In the genomic region with DNA sequence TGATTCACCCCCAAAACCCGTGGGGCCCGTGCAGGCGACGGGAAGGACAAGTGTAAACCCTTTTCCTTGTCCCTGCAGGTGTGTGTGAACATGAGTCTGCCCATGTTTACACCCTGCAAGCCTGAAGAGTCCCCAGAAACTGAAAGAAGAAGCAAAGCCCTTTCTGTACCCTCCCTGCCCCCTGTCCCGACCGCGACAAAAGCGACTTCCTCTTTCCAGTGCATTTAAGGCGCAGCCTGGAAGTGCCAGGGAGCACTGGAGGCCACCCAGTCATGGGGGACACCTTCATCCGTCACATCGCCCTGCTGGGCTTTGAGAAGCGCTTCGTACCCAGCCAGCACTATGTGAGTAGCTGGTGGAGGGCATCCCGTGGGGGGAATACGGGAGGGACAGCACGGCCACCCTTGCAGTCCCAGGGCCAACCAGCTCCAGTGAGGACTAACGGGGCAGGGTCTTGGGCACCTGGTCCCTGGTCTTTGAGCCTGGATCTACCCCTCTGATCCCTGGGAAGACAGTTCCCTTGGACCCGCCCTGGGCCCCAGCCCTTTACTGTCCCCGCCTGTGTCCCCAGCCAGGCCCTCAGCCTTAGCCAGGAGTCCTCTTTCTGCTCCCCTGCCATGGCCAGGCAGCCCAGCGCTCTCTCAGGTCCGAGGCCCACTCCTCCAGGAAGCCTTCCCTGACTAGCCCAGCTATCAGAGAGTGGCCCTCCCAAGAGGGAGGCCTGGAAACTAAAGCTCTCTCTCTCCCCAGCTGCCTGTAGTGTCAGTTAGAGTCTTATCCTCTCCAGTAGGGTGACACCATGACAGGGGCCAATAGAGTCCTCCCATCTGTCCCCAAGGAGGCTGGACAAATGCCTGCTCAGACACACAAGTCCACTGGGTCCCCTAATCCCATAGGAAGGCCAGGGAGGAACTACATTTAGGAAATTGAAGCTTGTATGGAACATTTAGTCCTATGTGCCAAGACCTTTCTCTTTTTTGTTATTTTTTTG, we compare ENCODE assay signal across 10 cellular contexts. TPM values are rescaled to one million over a fixed set of nuclear protein-coding genes. Genes with fewer than 3 reads are reported as not detected.
DNase-seq lines count a peak whose midpoint lies in the region; ATAC-seq and TF ChIP-seq lines count a peak whose summit lies in the region.
"Not testable (repeated sequence)": the region's sequence is repeated elsewhere in the genome, so short reads cannot be mapped to it uniquely, and the experiment has no call there.
"Had no signal": no experiment of that assay in that cellular context is flagged by ENCODE, and none has a peak within 500 bp of the region (broad histone marks: within the 10 kb centered on the region; RNA-seq: fewer than 3 reads in every experiment).

A gene (plus strand): TSS at position 252 of the 991 bp plus-strand sequence. CDS start 21 bp downstream, at position 273.

- not testable (repeated sequence) for H3K4me3 ChIP-seq in heart right ventricle; neutrophil (ENCODE audit: low read depth in 1 of 2, low read length in 1 of 2)

- WGBS in heart right ventricle, 2 donors: no CpG with 5 or more reads among the region's 21 CpGs

- not testable (repeated sequence) for H3K27me3 ChIP-seq in CD4-positive, alpha-beta T cell (ENCODE audit: control insufficient read depth, insufficient read depth, low read length); heart right ventricle; neutrophil

- not testable (repeated sequence) for H3K4me1 ChIP-seq in heart right ventricle
- peaks cover 7 to 16% of the 10 kb centered on the region in 2 experiments for H3K4me1 ChIP-seq in neutrophil (ENCODE audit: control insufficient read depth in 1 of 2, insufficient read depth in 1 of 2, low read depth in 1 of 2, low read length in 1 of 2)

- not testable (repeated sequence) for TF ChIP-seq CTCF in CD4-positive, alpha-beta T cell (IDR thresholded peaks at IDR 0.05); heart right ventricle (IDR thresholded peaks at IDR 0.05); neutrophil (IDR thresholded peaks at IDR 0.05)

- peak; percentile 17 for ATAC-seq in CD4-positive, alpha-beta T cell (ENCODE audit: poor library complexity)
- peak; percentile 75 for ATAC-seq in GM19025 (IDR thresholded peaks at IDR 0.05; ENCODE audit: low read depth, unreplicated experiment)
- ATAC-seq in GM21447 (IDR thresholded peaks at IDR 0.05; ENCODE audit: unreplicated experiment): peak; percentile 88
- ATAC-seq in HG02798 (IDR thresholded peaks at IDR 0.05; ENCODE audit: poor library complexity, unreplicated experiment): peak; percentile 85
- ATAC-seq in HG03135 (IDR thresholded peaks at IDR 0.05; ENCODE audit: unreplicated experiment): peak; percentile 80
- ATAC-seq in heart right ventricle: peak; percentile 50 to 82 (median 79)

- H3K36me3 ChIP-seq in heart right ventricle, neutrophil: not testable (repeated sequence)

- not testable (repeated sequence) for H3K4me3 Mint-ChIP-seq in CD4-positive, alpha-beta T cell; IgD-negative memory B cell

- not testable (repeated sequence) for H3K36me3 Mint-ChIP-seq in CD4-positive, alpha-beta T cell (ENCODE audit: low read depth); IgD-negative memory B cell

- not testable (repeated sequence) for H3K27ac Mint-ChIP-seq in CD4-positive, alpha-beta T cell; IgD-negative memory B cell

- H3K27ac ChIP-seq in CD4-positive, alpha-beta T cell (ENCODE audit: low read depth, low read length); heart right ventricle: not testable (repeated sequence)
- peak within 1 kb of the TSS; percentile 51 for H3K27ac ChIP-seq in neutrophil

- not testable (repeated sequence) for H3K4me1 Mint-ChIP-seq in CD4-positive, alpha-beta T cell (ENCODE audit: low read depth); IgD-negative memory B cell

- H3K9me3 ChIP-seq in CD4-positive, alpha-beta T cell (ENCODE audit: control insufficient read depth, low read length); heart right ventricle; neutrophil: not testable (repeated sequence)

- CTCF ChIA-PET in CD4-positive, alpha-beta T cell (lab: Charles Lee): not testable (repeated sequence)

- H3K27me3 Mint-ChIP-seq in CD4-positive, alpha-beta T cell; IgD-negative memory B cell: not testable (repeated sequence)

- not testable (repeated sequence) for DNase-seq in CD4-positive, alpha-beta T cell; heart right ventricle

- intact Hi-C loops in CD4-positive, alpha-beta T cell (cut with DNase I, micrococcal nuclease); heart right ventricle (cut with DNase I): not testable (repeated sequence)

- POLR2A ChIA-PET in CD4-positive, alpha-beta T cell (lab: Charles Lee): not testable (repeated sequence)

- H3K9me3 Mint-ChIP-seq in CD4-positive, alpha-beta T cell; IgD-negative memory B cell: not testable (repeated sequence)

RNA-seq across cellular contexts. Expression of the gene that starts here (rescaled TPM):
- 1 to 10 TPM; 3.9 to 4.5 TPM for total RNA-seq in CD4-positive, alpha-beta T cell
- polyA plus RNA-seq in IgD-negative memory B cell (313 TPM), heart right ventricle (1 to 10 TPM; 1.4 to 2.3 TPM)
- 10 to 100 TPM in 1 of 10 donors, 1 to 10 TPM in 9; 1.0 to 19.4 (median 1.8) TPM for total RNA-seq in heart right ventricle
- total RNA-seq: A673, smooth muscle cell had no signal

Comparison
In these comparisons a context has a peak if more than half of its experiments do, and no peak if none do; other contexts are left out.
1. RNA of the gene that starts here (polyA plus RNA-seq): 313 TPM in IgD-negative memory B cell (single experiment); 1.4 to 2.3 TPM in heart right ventricle; every median in the first group is over 10 times any median in the second.
2. ATAC-seq: peak in every context shown above with its lines; median percentile 88 in GM21447; 85 in HG02798; 80 in HG03135; 79 in heart right ventricle; 75 in GM19025; 17 in CD4-positive, alpha-beta T cell.